In the genomic region with DNA sequence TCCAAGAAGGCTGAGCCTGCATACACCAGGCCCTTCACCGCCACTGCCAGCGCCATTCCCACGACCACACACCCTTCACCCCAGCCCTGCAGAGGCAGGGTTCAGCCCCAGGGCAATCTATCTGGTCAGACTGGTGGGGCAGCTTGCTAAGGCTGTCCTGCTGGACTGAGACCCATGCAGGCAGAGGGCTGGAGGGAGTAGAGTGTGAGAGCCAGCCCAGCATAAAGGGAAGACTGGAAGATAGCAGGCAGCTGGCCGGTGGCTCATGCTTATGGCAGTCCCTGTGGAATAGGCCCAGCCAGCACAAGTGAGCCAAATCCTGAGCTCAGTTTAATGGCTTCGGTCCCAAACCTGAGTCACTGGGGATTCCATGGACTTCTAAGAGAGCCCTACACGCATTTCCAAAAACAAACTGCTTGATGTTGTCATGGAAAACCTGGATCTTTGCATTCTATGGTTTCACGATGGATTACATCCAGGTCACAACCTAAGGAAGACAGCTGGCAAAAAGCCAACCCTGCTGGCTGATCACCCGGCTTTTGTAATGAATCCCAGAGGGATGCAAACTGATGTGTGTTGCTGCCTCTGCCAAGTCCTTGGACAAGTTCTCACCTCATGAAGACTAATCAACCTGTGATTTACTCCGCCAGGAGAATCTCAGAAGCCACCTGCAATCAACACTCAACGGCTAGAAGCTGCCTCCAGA, we compare ENCODE assay signal across 9 cellular contexts.
DNase-seq lines count a peak whose midpoint lies in the region; ATAC-seq and TF ChIP-seq lines count a peak whose summit lies in the region.
"Had no signal": no experiment of that assay in that cellular context is flagged by ENCODE, and none has a peak within 500 bp of the region (broad histone marks: within the 10 kb centered on the region; RNA-seq: fewer than 3 reads in every experiment).

No MANE protein-coding gene starts in this region.

- no peaks in the 10 kb centered on the region for H3K36me3 Mint-ChIP-seq in progenitor cell of endocrine pancreas (ENCODE audit: insufficient read depth)
- H3K36me3 Mint-ChIP-seq in naive thymus-derived CD4-positive, alpha-beta T cell: no peaks in the 10 kb centered on the region
- no peaks in the 10 kb centered on the region for H3K36me3 Mint-ChIP-seq in CD4-positive, alpha-beta memory T cell

- H3K4me1 Mint-ChIP-seq in progenitor cell of endocrine pancreas (ENCODE audit: low read depth): peaks cover 51% of the 10 kb centered on the region
- H3K4me1 Mint-ChIP-seq in naive thymus-derived CD4-positive, alpha-beta T cell: peaks cover 0 to 12% (median 10%) of the 10 kb centered on the region in 7 donors
- H3K4me1 Mint-ChIP-seq in CD4-positive, alpha-beta memory T cell: peaks cover 5 to 12% (median 9%) of the 10 kb centered on the region in 4 donors

- H3K4me1 ChIP-seq in naive thymus-derived CD4-positive, alpha-beta T cell (ENCODE audit: control insufficient read depth in 2 of 2, insufficient read depth in 2 of 2, low read length in 2 of 2): peaks cover 3 to 8% of the 10 kb centered on the region in 2 donors
- peaks cover 8% of the 10 kb centered on the region for H3K4me1 ChIP-seq in CD4-positive, alpha-beta memory T cell (ENCODE audit: insufficient read depth, low read length)

- CTCF ChIA-PET in naive thymus-derived CD4-positive, alpha-beta T cell (lab: Charles Lee): interaction anchor here (0.6 to 1.0 kb wide), 2 partner anchors 9 to 132 kb away, joined by 3 to 7 read pairs; no protein-coding TSS in a partner anchor
- CTCF ChIA-PET in CD4-positive, alpha-beta memory T cell (lab: Charles Lee; ENCODE audit: partially characterized antibody): interaction anchor here (0.8 kb wide), 1 partner anchor 9 kb away, joined by 3 read pairs; no protein-coding TSS in a partner anchor

- no peaks in the 10 kb centered on the region for H3K36me3 ChIP-seq in naive thymus-derived CD4-positive, alpha-beta T cell (ENCODE audit: control insufficient read depth in 2 of 3, insufficient read depth in 3 of 3, low read length in 3 of 3)
- H3K36me3 ChIP-seq in CD4-positive, alpha-beta memory T cell (ENCODE audit: insufficient read depth, low read length): no peaks in the 10 kb centered on the region

- peak; percentile 86 for DNase-seq in HS-27A (ENCODE audit: low read depth)
- DNase-seq in head of caudate nucleus: peak; percentile 59 to 96 (median 83)
- peak; percentile 27 for DNase-seq in progenitor cell of endocrine pancreas (ENCODE audit: low spot score, unreplicated experiment)
- no peak for DNase-seq in naive thymus-derived CD4-positive, alpha-beta T cell
- DNase-seq in CD4-positive, alpha-beta memory T cell: no peak

- H3K27me3 Mint-ChIP-seq in progenitor cell of endocrine pancreas: peaks cover 10% of the 10 kb centered on the region
- H3K27me3 Mint-ChIP-seq in naive thymus-derived CD4-positive, alpha-beta T cell: peaks cover 67 to 79% (median 72%) of the 10 kb centered on the region in 5 donors
- peaks cover 37 to 58% of the 10 kb centered on the region in 2 donors for H3K27me3 Mint-ChIP-seq in CD4-positive, alpha-beta memory T cell

- no peaks in the 10 kb centered on the region for H3K9me3 Mint-ChIP-seq in progenitor cell of endocrine pancreas (ENCODE audit: low read depth)
- H3K9me3 Mint-ChIP-seq in naive thymus-derived CD4-positive, alpha-beta T cell: no peaks in the 10 kb centered on the region
- no peaks in the 10 kb centered on the region for H3K9me3 Mint-ChIP-seq in CD4-positive, alpha-beta memory T cell

- no peak overlapping the region for H3K27ac ChIP-seq in naive thymus-derived CD4-positive, alpha-beta T cell (ENCODE audit: low read depth, low read length)
- no peak overlapping the region for H3K27ac ChIP-seq in CD4-positive, alpha-beta memory T cell (ENCODE audit: low read depth, low read length)
- H3K27ac ChIP-seq: SK-N-MC had no signal

- no peaks in the 10 kb centered on the region for H3K9me3 ChIP-seq in naive thymus-derived CD4-positive, alpha-beta T cell (ENCODE audit: control insufficient read depth in 2 of 3, low read length in 3 of 3)
- no peaks in the 10 kb centered on the region for H3K9me3 ChIP-seq in CD4-positive, alpha-beta memory T cell (ENCODE audit: control insufficient read depth in 1 of 2, low read length in 2 of 2)

- ATAC-seq in SK-N-SH treated with all-trans-retinoic acid at 6 μM for 48 hours (peak; percentile 87), GM18520 (IDR thresholded peaks at IDR 0.05; ENCODE audit: unreplicated experiment) (no peak), GM19455 (IDR thresholded peaks at IDR 0.05; ENCODE audit: unreplicated experiment) (no peak)
- ATAC-seq in naive thymus-derived CD4-positive, alpha-beta T cell: no peak

- POLR2A ChIA-PET in naive thymus-derived CD4-positive, alpha-beta T cell (lab: Charles Lee): no interaction called here
- POLR2A ChIA-PET in CD4-positive, alpha-beta memory T cell (lab: Charles Lee; ENCODE audit: partially characterized antibody): no interaction called here

- H3K4me3 Mint-ChIP-seq in progenitor cell of endocrine pancreas (ENCODE audit: low read depth): peak overlapping the region; percentile 17
- no peak overlapping the region for H3K4me3 Mint-ChIP-seq in naive thymus-derived CD4-positive, alpha-beta T cell
- no peak overlapping the region for H3K4me3 Mint-ChIP-seq in CD4-positive, alpha-beta memory T cell

- intact Hi-C loops in head of caudate nucleus (cut with DNase I): no loop called here
- intact Hi-C loops in naive thymus-derived CD4-positive, alpha-beta T cell (cut with micrococcal nuclease): no loop called here
- intact Hi-C loops in CD4-positive, alpha-beta memory T cell (cut with micrococcal nuclease): no loop called here

- H3K27me3 ChIP-seq in naive thymus-derived CD4-positive, alpha-beta T cell (ENCODE audit: control insufficient read depth in 2 of 2, insufficient read depth in 2 of 2, low read length in 2 of 2): peaks cover 3 to 9% of the 10 kb centered on the region in 2 donors
- H3K27me3 ChIP-seq in CD4-positive, alpha-beta memory T cell (ENCODE audit: insufficient read depth, low read length): peaks cover 17% of the 10 kb centered on the region

- H3K27ac Mint-ChIP-seq in progenitor cell of endocrine pancreas: peak overlapping the region; percentile 82
- H3K27ac Mint-ChIP-seq in naive thymus-derived CD4-positive, alpha-beta T cell: no peak overlapping the region
- no peak overlapping the region for H3K27ac Mint-ChIP-seq in CD4-positive, alpha-beta memory T cell

- no peak for TF ChIP-seq CTCF in progenitor cell of endocrine pancreas (IDR thresholded peaks at IDR 0.05; ENCODE audit: unreplicated experiment)

- H3K4me3 ChIP-seq in naive thymus-derived CD4-positive, alpha-beta T cell (ENCODE audit: low read length): no peak overlapping the region
- no peak overlapping the region for H3K4me3 ChIP-seq in CD4-positive, alpha-beta memory T cell (ENCODE audit: low read length in 2 of 2)
- H3K4me3 ChIP-seq: SK-N-MC had no signal

TF ChIP-seq in SK-N-SH treated with all-trans-retinoic acid at 6 μM for 48 hours, 23 proteins besides CTCF, POLR2A, EP300 and RAD21 (continues in another document):
- TF ChIP-seq, protein P1, sequence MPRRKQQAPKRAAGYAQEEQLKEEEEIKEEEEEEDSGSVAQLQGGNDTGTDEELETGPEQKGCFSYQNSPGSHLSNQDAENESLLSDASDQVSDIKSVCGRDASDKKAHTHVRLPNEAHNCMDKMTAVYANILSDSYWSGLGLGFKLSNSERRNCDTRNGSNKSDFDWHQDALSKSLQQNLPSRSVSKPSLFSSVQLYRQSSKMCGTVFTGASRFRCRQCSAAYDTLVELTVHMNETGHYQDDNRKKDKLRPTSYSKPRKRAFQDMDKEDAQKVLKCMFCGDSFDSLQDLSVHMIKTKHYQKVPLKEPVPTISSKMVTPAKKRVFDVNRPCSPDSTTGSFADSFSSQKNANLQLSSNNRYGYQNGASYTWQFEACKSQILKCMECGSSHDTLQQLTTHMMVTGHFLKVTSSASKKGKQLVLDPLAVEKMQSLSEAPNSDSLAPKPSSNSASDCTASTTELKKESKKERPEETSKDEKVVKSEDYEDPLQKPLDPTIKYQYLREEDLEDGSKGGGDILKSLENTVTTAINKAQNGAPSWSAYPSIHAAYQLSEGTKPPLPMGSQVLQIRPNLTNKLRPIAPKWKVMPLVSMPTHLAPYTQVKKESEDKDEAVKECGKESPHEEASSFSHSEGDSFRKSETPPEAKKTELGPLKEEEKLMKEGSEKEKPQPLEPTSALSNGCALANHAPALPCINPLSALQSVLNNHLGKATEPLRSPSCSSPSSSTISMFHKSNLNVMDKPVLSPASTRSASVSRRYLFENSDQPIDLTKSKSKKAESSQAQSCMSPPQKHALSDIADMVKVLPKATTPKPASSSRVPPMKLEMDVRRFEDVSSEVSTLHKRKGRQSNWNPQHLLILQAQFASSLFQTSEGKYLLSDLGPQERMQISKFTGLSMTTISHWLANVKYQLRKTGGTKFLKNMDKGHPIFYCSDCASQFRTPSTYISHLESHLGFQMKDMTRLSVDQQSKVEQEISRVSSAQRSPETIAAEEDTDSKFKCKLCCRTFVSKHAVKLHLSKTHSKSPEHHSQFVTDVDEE (CRISPR knock-in tag; IDR thresholded peaks at IDR 0.05): no peak
- TF ChIP-seq ZFP30 (CRISPR knock-in tag; IDR thresholded peaks at IDR 0.05) (no peak), ZNF8 (CRISPR knock-in tag; IDR thresholded peaks at IDR 0.05) (no peak), TCF4 (CRISPR knock-in tag; IDR thresholded peaks at IDR 0.05; ENCODE audit: borderline replicate concordance) (no peak), ARNTL (CRISPR knock-in tag; IDR thresholded peaks at IDR 0.05; ENCODE audit: borderline replicate concordance, low read depth) (no peak; the same call in 1 of the 2 replicates)
- TF ChIP-seq, protein P2, sequence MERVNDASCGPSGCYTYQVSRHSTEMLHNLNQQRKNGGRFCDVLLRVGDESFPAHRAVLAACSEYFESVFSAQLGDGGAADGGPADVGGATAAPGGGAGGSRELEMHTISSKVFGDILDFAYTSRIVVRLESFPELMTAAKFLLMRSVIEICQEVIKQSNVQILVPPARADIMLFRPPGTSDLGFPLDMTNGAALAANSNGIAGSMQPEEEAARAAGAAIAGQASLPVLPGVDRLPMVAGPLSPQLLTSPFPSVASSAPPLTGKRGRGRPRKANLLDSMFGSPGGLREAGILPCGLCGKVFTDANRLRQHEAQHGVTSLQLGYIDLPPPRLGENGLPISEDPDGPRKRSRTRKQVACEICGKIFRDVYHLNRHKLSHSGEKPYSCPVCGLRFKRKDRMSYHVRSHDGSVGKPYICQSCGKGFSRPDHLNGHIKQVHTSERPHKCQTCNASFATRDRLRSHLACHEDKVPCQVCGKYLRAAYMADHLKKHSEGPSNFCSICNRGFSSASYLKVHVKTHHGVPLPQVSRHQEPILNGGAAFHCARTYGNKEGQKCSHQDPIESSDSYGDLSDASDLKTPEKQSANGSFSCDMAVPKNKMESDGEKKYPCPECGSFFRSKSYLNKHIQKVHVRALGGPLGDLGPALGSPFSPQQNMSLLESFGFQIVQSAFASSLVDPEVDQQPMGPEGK (CRISPR knock-in tag; IDR thresholded peaks at IDR 0.05; ENCODE audit: borderline replicate concordance): no peak; the same call in 1 of the 2 replicates

Comparison
In these comparisons a context has a peak if more than half of its experiments do, and no peak if none do; other contexts are left out.
1. DNase-seq: peak in HS-27A (single experiment), head of caudate nucleus (42 of 42) and progenitor cell of endocrine pancreas (single experiment); none in naive thymus-derived CD4-positive, alpha-beta T cell (0 of 9) and CD4-positive, alpha-beta memory T cell (0 of 5).